ENCODE assay signal across 8 cellular contexts in genomic region chr17:39754958-39755549, GRCh38. TPM values are rescaled to one million over a fixed set of nuclear protein-coding genes. Genes with fewer than 3 reads are reported as not detected.
A peak's percentile ranks its signal among the peaks of the same experiment; 100 is the strongest.
DNase-seq lines count a peak whose midpoint lies in the region; ATAC-seq and TF ChIP-seq lines count a peak whose summit lies in the region.

No MANE protein-coding gene starts in this region.

- H3K9me3 ChIP-seq in iPS-18c (ENCODE audit: control insufficient read depth, insufficient read depth, low read length), result no peaks in the 10 kb centered on the region

- no peaks in the 10 kb centered on the region for H3K27me3 Mint-ChIP-seq in activated CD4-positive, alpha-beta T cell treated with anti-CD3 and anti-CD28 coated beads, Interleukin-2, amount 10 ng/mL, durations not matched to agents 24 days and 14 days
- no peaks in the 10 kb centered on the region for H3K27me3 Mint-ChIP-seq in activated T-helper 2 cell treated with anti-CD3 and anti-CD28 coated beads, Interferon-gamma antibody, Interleukin-2, Interleukin-4, amounts not matched to agents 10 μg/mL and 5 μg/mL and 100 μg/mL, durations not matched to agents 14 hours and 24 hours and 36 hours (ENCODE audit: low read depth)

- intact Hi-C loops in activated CD4-positive, alpha-beta T cell treated with anti-CD3 and anti-CD28 coated beads, Interleukin-2, amount 10 ng/mL, durations not matched to agents 24 days and 14 days (cut with micrococcal nuclease), result loop anchor here (1.0 to 10.0 kb wide), 10 partner anchors 15 to 225 kb away; partner anchors contain the start of genes LRRC3C, MIEN1, ORMDL3 and PGAP3
- intact Hi-C loops in activated T-helper 2 cell treated with anti-CD3 and anti-CD28 coated beads, Interferon-gamma antibody, Interleukin-2, Interleukin-4, amounts not matched to agents 10 μg/mL and 5 μg/mL and 100 μg/mL, durations not matched to agents 14 hours and 24 hours and 36 hours (cut with micrococcal nuclease), result loop anchor here (1.0 to 5.0 kb wide), 5 partner anchors 112 to 227 kb away; partner anchors contain the start of genes LRRC3C, ORMDL3, PSMD3 and STARD3

- no peak for TF ChIP-seq POLR2A in GM18505 (IDR thresholded peaks at IDR 0.05; ENCODE audit: borderline replicate concordance, extremely low read depth, insufficient read depth, insufficient read length)

- no peak for ATAC-seq in stimulated activated effector memory CD8-positive, alpha-beta T cell treated with anti-CD3 and anti-CD28 coated beads, Interleukin-12 subunit alpha, Interleukin-12 subunit beta, amount 100 ng/mL, for 72 hours
- no peak for ATAC-seq in HG03095 (IDR thresholded peaks at IDR 0.05; ENCODE audit: unreplicated experiment)
- no peak for ATAC-seq in GM18505 (IDR thresholded peaks at IDR 0.05; ENCODE audit: unreplicated experiment)

- DNase-seq in activated CD4-positive, alpha-beta T cell treated with anti-CD3 and anti-CD28 coated beads, Interleukin-2, amount 10 ng/mL, durations not matched to agents 24 days and 14 days, result no peak
- no peak for DNase-seq in activated CD4-positive, alpha-beta T cell treated with anti-CD3 and anti-CD28 coated beads for 1 hour
- DNase-seq in activated T-helper 2 cell treated with anti-CD3 and anti-CD28 coated beads, Interferon-gamma antibody, Interleukin-2, Interleukin-4, amounts not matched to agents 10 μg/mL and 5 μg/mL and 100 μg/mL, durations not matched to agents 14 hours and 24 hours and 36 hours (ENCODE audit: low spot score), result no peak
- DNase-seq in stimulated activated effector memory CD8-positive, alpha-beta T cell treated with anti-CD3 and anti-CD28 coated beads, Interleukin-12 subunit alpha, Interleukin-12 subunit beta, amount 100 ng/mL, for 72 hours (ENCODE audit: low spot score in 2 of 2), result peak in 1 of 2 donors; percentile 76
- no peak for DNase-seq in NCI-H226

- H3K36me3 Mint-ChIP-seq in activated CD4-positive, alpha-beta T cell treated with anti-CD3 and anti-CD28 coated beads, Interleukin-2, amount 10 ng/mL, durations not matched to agents 24 days and 14 days (ENCODE audit: low read depth), result no peaks in the 10 kb centered on the region
- peaks cover 15% of the 10 kb centered on the region for H3K36me3 Mint-ChIP-seq in activated T-helper 2 cell treated with anti-CD3 and anti-CD28 coated beads, Interferon-gamma antibody, Interleukin-2, Interleukin-4, amounts not matched to agents 10 μg/mL and 5 μg/mL and 100 μg/mL, durations not matched to agents 14 hours and 24 hours and 36 hours (ENCODE audit: low read depth)
- H3K36me3 Mint-ChIP-seq in stimulated activated effector memory CD8-positive, alpha-beta T cell treated with anti-CD3 and anti-CD28 coated beads, Interleukin-12 subunit alpha, Interleukin-12 subunit beta, amount 100 ng/mL, for 72 hours, result peaks cover 61% of the 10 kb centered on the region

- peak overlapping the region; percentile 91 for H3K27ac Mint-ChIP-seq in activated CD4-positive, alpha-beta T cell treated with anti-CD3 and anti-CD28 coated beads, Interleukin-2, amount 10 ng/mL, durations not matched to agents 24 days and 14 days
- H3K27ac Mint-ChIP-seq in activated T-helper 2 cell treated with anti-CD3 and anti-CD28 coated beads, Interferon-gamma antibody, Interleukin-2, Interleukin-4, amounts not matched to agents 10 μg/mL and 5 μg/mL and 100 μg/mL, durations not matched to agents 14 hours and 24 hours and 36 hours, result peak overlapping the region; percentile 75
- H3K27ac Mint-ChIP-seq in stimulated activated effector memory CD8-positive, alpha-beta T cell treated with anti-CD3 and anti-CD28 coated beads, Interleukin-12 subunit alpha, Interleukin-12 subunit beta, amount 100 ng/mL, for 72 hours, result peak overlapping the region; percentile 90

- no peaks in the 10 kb centered on the region for H3K9me3 Mint-ChIP-seq in activated CD4-positive, alpha-beta T cell treated with anti-CD3 and anti-CD28 coated beads, Interleukin-2, amount 10 ng/mL, durations not matched to agents 24 days and 14 days
- H3K9me3 Mint-ChIP-seq in activated T-helper 2 cell treated with anti-CD3 and anti-CD28 coated beads, Interferon-gamma antibody, Interleukin-2, Interleukin-4, amounts not matched to agents 10 μg/mL and 5 μg/mL and 100 μg/mL, durations not matched to agents 14 hours and 24 hours and 36 hours, result no peaks in the 10 kb centered on the region
- no peaks in the 10 kb centered on the region for H3K9me3 Mint-ChIP-seq in stimulated activated effector memory CD8-positive, alpha-beta T cell treated with anti-CD3 and anti-CD28 coated beads, Interleukin-12 subunit alpha, Interleukin-12 subunit beta, amount 100 ng/mL, for 72 hours

- H3K4me1 Mint-ChIP-seq in activated CD4-positive, alpha-beta T cell treated with anti-CD3 and anti-CD28 coated beads, Interleukin-2, amount 10 ng/mL, durations not matched to agents 24 days and 14 days, result peaks cover 53% of the 10 kb centered on the region
- peaks cover 53% of the 10 kb centered on the region for H3K4me1 Mint-ChIP-seq in activated T-helper 2 cell treated with anti-CD3 and anti-CD28 coated beads, Interferon-gamma antibody, Interleukin-2, Interleukin-4, amounts not matched to agents 10 μg/mL and 5 μg/mL and 100 μg/mL, durations not matched to agents 14 hours and 24 hours and 36 hours (ENCODE audit: low read depth)
- H3K4me1 Mint-ChIP-seq in stimulated activated effector memory CD8-positive, alpha-beta T cell treated with anti-CD3 and anti-CD28 coated beads, Interleukin-12 subunit alpha, Interleukin-12 subunit beta, amount 100 ng/mL, for 72 hours, result peaks cover 77% of the 10 kb centered on the region

- peak overlapping the region; percentile 66 for H3K4me3 Mint-ChIP-seq in activated CD4-positive, alpha-beta T cell treated with anti-CD3 and anti-CD28 coated beads, Interleukin-2, amount 10 ng/mL, durations not matched to agents 24 days and 14 days
- peak overlapping the region; percentile 51 for H3K4me3 Mint-ChIP-seq in activated T-helper 2 cell treated with anti-CD3 and anti-CD28 coated beads, Interferon-gamma antibody, Interleukin-2, Interleukin-4, amounts not matched to agents 10 μg/mL and 5 μg/mL and 100 μg/mL, durations not matched to agents 14 hours and 24 hours and 36 hours (ENCODE audit: low read depth)
- peak overlapping the region; percentile 71 for H3K4me3 Mint-ChIP-seq in stimulated activated effector memory CD8-positive, alpha-beta T cell treated with anti-CD3 and anti-CD28 coated beads, Interleukin-12 subunit alpha, Interleukin-12 subunit beta, amount 100 ng/mL, for 72 hours

- peak overlapping the region; percentile 74 for H3K4me3 ChIP-seq in iPS-18c (ENCODE audit: insufficient read depth, low read depth, low read length)

RNA-seq across cellular contexts. Expression of gene GRB7, which starts 17.3 kb away (rescaled TPM):
- total RNA-seq in activated CD4-positive, alpha-beta T cell treated with anti-CD3 and anti-CD28 coated beads, Interleukin-2, amount 10 ng/mL, durations not matched to agents 24 days and 14 days, result 0.30 TPM in 1 of 2 replicates, not detected in the other
- total RNA-seq in activated T-helper 2 cell treated with anti-CD3 and anti-CD28 coated beads, Interferon-gamma antibody, Interleukin-2, Interleukin-4, amounts not matched to agents 10 μg/mL and 5 μg/mL and 100 μg/mL, durations not matched to agents 14 hours and 24 hours and 36 hours, result 0.39 and 0.74 TPM in 2 replicates

RNA-seq across cellular contexts. Expression of gene MIEN1, which starts 24.7 kb away (rescaled TPM):
- 29.8 and 33.4 TPM in 2 replicates for total RNA-seq in activated CD4-positive, alpha-beta T cell treated with anti-CD3 and anti-CD28 coated beads, Interleukin-2, amount 10 ng/mL, durations not matched to agents 24 days and 14 days
- 36.2 and 38.8 TPM in 2 replicates for total RNA-seq in activated T-helper 2 cell treated with anti-CD3 and anti-CD28 coated beads, Interferon-gamma antibody, Interleukin-2, Interleukin-4, amounts not matched to agents 10 μg/mL and 5 μg/mL and 100 μg/mL, durations not matched to agents 14 hours and 24 hours and 36 hours

RNA-seq across cellular contexts. Expression of gene ERBB2, which starts 55.2 kb away (rescaled TPM):
- total RNA-seq in activated CD4-positive, alpha-beta T cell treated with anti-CD3 and anti-CD28 coated beads, Interleukin-2, amount 10 ng/mL, durations not matched to agents 24 days and 14 days, result 3.1 and 4.3 TPM in 2 replicates
- total RNA-seq in activated T-helper 2 cell treated with anti-CD3 and anti-CD28 coated beads, Interferon-gamma antibody, Interleukin-2, Interleukin-4, amounts not matched to agents 10 μg/mL and 5 μg/mL and 100 μg/mL, durations not matched to agents 14 hours and 24 hours and 36 hours, result 4.0 and 4.1 TPM in 2 replicates
